In genomic region chr2:238139141-238139840, GRCh38 we compare ENCODE assay signal across 8 cellular contexts. TPM values are rescaled to one million over a fixed set of nuclear protein-coding genes. Genes with fewer than 3 reads are reported as not detected.
DNase-seq lines count a peak whose midpoint lies in the region; FAIRE-seq and TF ChIP-seq lines count a peak whose summit lies in the region.

No MANE protein-coding gene starts in this region.

- peak; percentile 61 for TF ChIP-seq CTCF in GM12873 (IDR thresholded peaks at IDR 0.05; ENCODE audit: insufficient read depth, low read depth, low read length, missing control alignments)
- TF ChIP-seq CTCF in fibroblast of mammary gland (conservative IDR thresholded peaks at IDR 0.05; ENCODE audit: control insufficient read depth, insufficient read depth, low read depth, low read length), result peak; percentile 39
- peak; percentile 66 for TF ChIP-seq CTCF in smooth muscle cell (IDR thresholded peaks at IDR 0.05; ENCODE audit: borderline replicate concordance, insufficient read depth, poor library complexity, severe bottlenecking)

- H3K4me2 ChIP-seq in smooth muscle cell, result no peak overlapping the region

- FAIRE-seq in H54 (lab: Jason Lieb, UNC), result no peak

- TF ChIP-seq POLR2A in H54 (IDR thresholded peaks at IDR 0.05; ENCODE audit: low read depth, low read length), result no peak

- H3K4me1 ChIP-seq in smooth muscle cell (ENCODE audit: low read depth), result peaks cover 5% of the 10 kb centered on the region

- WGBS in smooth muscle cell (ENCODE audit: low lambda C conversion rate), result 63% methylated on average over 47 of the region's 47 CpGs

- no peaks in the 10 kb centered on the region for H3K27me3 ChIP-seq in smooth muscle cell (ENCODE audit: low read depth)

- no peaks in the 10 kb centered on the region for H3F3A ChIP-seq in smooth muscle cell (ENCODE audit: low read depth)

- no peak overlapping the region for H3K4me3 ChIP-seq in fibroblast of mammary gland (ENCODE audit: control insufficient read depth, low read depth, low read length)
- no peak overlapping the region for H3K4me3 ChIP-seq in smooth muscle cell

- no peak overlapping the region for H3K9ac ChIP-seq in smooth muscle cell (ENCODE audit: low read depth)

- H3K27ac ChIP-seq in smooth muscle cell (ENCODE audit: low read depth), result no peak overlapping the region

- H3K9me3 ChIP-seq in smooth muscle cell (replicated peaks; ENCODE audit: low read depth), result no peaks in the 10 kb centered on the region

- DNase-seq in T-helper 9 cell (peak; percentile 22), fibroblast of mammary gland (ENCODE audit: low read depth) (no peak), smooth muscle cell (lab: John Stamatoyannopoulos, UW; ENCODE audit: unreplicated experiment) (no peak), A172 (ENCODE audit: low spot score) (no peak), H54 (ENCODE audit: insufficient read length, low spot score) (no peak), superior temporal gyrus (ENCODE audit: extremely low spot score) (no peak), HK-2 (ENCODE audit: unreplicated experiment) (no peak)

- H2AFZ ChIP-seq in smooth muscle cell (ENCODE audit: low read depth), result no peak overlapping the region

- H4K20me1 ChIP-seq in smooth muscle cell (ENCODE audit: low read depth), result no peaks in the 10 kb centered on the region

- H3K79me2 ChIP-seq in smooth muscle cell (ENCODE audit: low read depth), result no peaks in the 10 kb centered on the region

- no peaks in the 10 kb centered on the region for H3K36me3 ChIP-seq in smooth muscle cell (ENCODE audit: low read depth)

RNA-seq across cellular contexts. Expression of gene KLHL30, which starts 0.8 kb away (rescaled TPM):
- 0.31 and 0.36 TPM in 2 replicates for total RNA-seq in smooth muscle cell
- 0.17 TPM in 1 of 2 replicates, not detected in the other for polyA plus RNA-seq in smooth muscle cell
- 6.3 and 7.4 TPM in 2 replicates for total RNA-seq in A172 (2014; rRNA removed; shearing (Covaris generic))

RNA-seq across cellular contexts. Expression of gene ERFE, which starts 19.5 kb away (rescaled TPM):
- total RNA-seq in smooth muscle cell, result 0.13 TPM in 1 of 2 replicates, not detected in the other
- 0.86 and 2.4 TPM in 2 replicates for polyA plus RNA-seq in smooth muscle cell
- total RNA-seq in A172 (2014; rRNA removed; shearing (Covaris generic)), result 25.3 and 31.3 TPM in 2 replicates

RNA-seq across cellular contexts. Expression of gene ESPNL, which starts 39.2 kb away (rescaled TPM):
- total RNA-seq in smooth muscle cell, result 0.04 and 0.31 TPM in 2 replicates
- 0.71 TPM in 1 of 2 replicates, not detected in the other for polyA plus RNA-seq in smooth muscle cell
- total RNA-seq in A172 (2014; rRNA removed; shearing (Covaris generic)), result 0.29 TPM in 1 of 2 replicates, not detected in the other

Comparison
In these comparisons a context has a peak if more than half of its experiments do, and no peak if none do; other contexts are left out.
1. RNA of gene ERFE, which starts 19.5 kb away (total RNA-seq): 25.3 to 31.3 TPM in A172; 0.13 TPM in smooth muscle cell; every median in the first group is over 10 times any median in the second.
2. Peak in every context shown above with its lines, with median percentiles within 50 percentile points of each other: CTCF ChIP-seq.